ENCODE assay signal across 8 cellular contexts in the genomic region with DNA sequence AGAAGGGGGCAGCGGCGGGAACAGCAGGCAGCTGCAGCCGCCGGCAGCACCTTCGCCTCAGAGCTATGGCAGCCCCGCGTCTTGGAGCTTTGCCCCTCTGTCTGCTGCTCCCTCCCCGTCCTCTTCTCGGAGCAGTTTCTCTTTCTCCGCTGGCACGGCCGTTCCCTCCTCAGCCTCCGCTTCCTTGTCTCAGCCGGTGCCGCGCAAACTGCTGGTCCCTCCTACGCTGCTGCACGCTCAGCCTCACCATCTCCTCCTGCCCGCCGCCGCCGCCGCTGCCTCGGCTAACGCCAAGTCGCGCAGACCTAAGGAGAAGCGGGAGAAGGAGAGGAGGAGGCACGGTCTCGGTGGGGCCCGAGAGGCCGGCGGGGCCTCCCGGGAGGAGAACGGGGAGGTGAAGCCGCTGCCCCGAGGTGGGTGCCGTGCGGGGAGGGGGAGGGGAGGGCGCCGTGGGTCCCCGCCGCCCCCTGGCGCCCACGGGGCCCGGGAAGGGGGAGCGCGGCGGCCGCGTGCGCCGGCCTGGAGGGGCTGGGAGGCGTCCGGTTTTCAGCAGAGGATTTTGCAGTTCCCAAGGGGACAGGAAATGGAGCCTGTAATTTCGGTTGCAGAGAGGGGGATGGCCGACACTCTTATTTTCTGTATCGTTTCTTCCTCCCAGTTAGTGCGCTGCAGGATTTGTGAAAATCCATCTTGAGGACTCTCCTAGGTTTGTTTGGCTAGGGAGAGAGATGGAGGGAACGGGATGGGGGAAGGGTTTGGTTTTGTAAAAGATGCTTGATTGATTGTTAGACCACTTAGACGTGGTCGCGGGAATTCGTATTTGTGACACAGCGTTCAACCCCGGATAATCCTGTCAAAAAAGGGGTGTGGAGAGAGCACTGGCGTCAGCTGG. TPM values are rescaled to one million over a fixed set of nuclear protein-coding genes. Genes with fewer than 3 reads are reported as not detected.
DNase-seq lines count a peak whose midpoint lies in the region; ATAC-seq and TF ChIP-seq lines count a peak whose summit lies in the region.

No MANE protein-coding gene starts in this region.

- peak overlapping the region; percentile 95 for H3K4me3 ChIP-seq in HL-60 (replicated peaks; ENCODE audit: insufficient read depth, low read length)
- peak overlapping the region; percentile 99 for H3K4me3 ChIP-seq in OCI-LY7 (ENCODE audit: low read depth, low read length, poor library complexity, severe bottlenecking)
- H3K4me3 ChIP-seq in fibroblast of lung (replicated peaks in 1 of 4; ENCODE audit: control extremely low read depth in 1 of 4, insufficient read depth in 1 of 4, low read depth in 3 of 4, low read length in 4 of 4): peak overlapping the region; percentile 81 to 96 (median 87)

- H3K9me3 Mint-ChIP-seq in activated T-cell treated with anti-CD3 and anti-CD28 coated beads, Interleukin-2, amount 50 U/mL, for 4 hours: no peaks in the 10 kb centered on the region
- H3K9me3 Mint-ChIP-seq in naive thymus-derived CD8-positive, alpha-beta T cell: peaks cover 0 to 3% (median 0%) of the 10 kb centered on the region in 9 donors

- peaks cover 30% of the 10 kb centered on the region for H4K20me1 ChIP-seq in OCI-LY7 (ENCODE audit: insufficient read depth, low read length)
- no peaks in the 10 kb centered on the region for H4K20me1 ChIP-seq in fibroblast of lung (ENCODE audit: control insufficient read depth, extremely low read depth, insufficient read depth, low read length)

- H3K4me1 Mint-ChIP-seq in activated T-cell treated with anti-CD3 and anti-CD28 coated beads, Interleukin-2, amount 50 U/mL, for 4 hours (ENCODE audit: low read depth): peaks cover 53% of the 10 kb centered on the region
- H3K4me1 Mint-ChIP-seq in naive thymus-derived CD8-positive, alpha-beta T cell: peaks cover 14 to 71% (median 58%) of the 10 kb centered on the region in 4 donors

- H3K4me1 ChIP-seq in OCI-LY7 (ENCODE audit: insufficient read depth, low read length, poor library complexity, severe bottlenecking): peaks cover 29% of the 10 kb centered on the region
- H3K4me1 ChIP-seq in fibroblast of lung (ENCODE audit: control insufficient read depth, extremely low read depth, insufficient read depth, low read length): peaks cover 2% of the 10 kb centered on the region

- DNase-seq in CD1c-positive myeloid dendritic cell (ENCODE audit: extremely low spot score) (peak; percentile 85), HL-60 (ENCODE audit: low read depth in 1 of 2, low spot score in 1 of 2) (peak in 1 of 2 experiments; percentile 64), OCI-LY7 (ENCODE audit: low spot score) (peak; percentile 70), fibroblast of lung (ENCODE audit: low read depth in 2 of 2) (peak; percentile 67 to 73)
- peak; percentile 54 for DNase-seq in activated T-cell treated with anti-CD3 and anti-CD28 coated beads, Interleukin-2, amount 50 U/mL, for 4 hours
- DNase-seq in naive thymus-derived CD8-positive, alpha-beta T cell: peak in 7 of 10 donors; percentile 46 to 76 (median 55)
- DNase-seq in stimulated activated naive CD8-positive, alpha-beta T cell treated with anti-CD3 and anti-CD28 coated beads, Interleukin-15, Interleukin-2, amounts not matched to agents 100 U/mL and 50 U/mL, for 24 hours: peak; percentile 67

- peak overlapping the region; percentile 92; the same call in 1 of the 2 replicates for H2AFZ ChIP-seq in OCI-LY7 (ENCODE audit: low read length)
- peak overlapping the region; percentile 80 for H2AFZ ChIP-seq in fibroblast of lung (ENCODE audit: low read length)

- CTCF ChIA-PET in OCI-LY7 (lab: Charles Lee; ENCODE audit: unreplicated experiment): interaction anchor here (0.6 kb wide), 1 partner anchor 134 kb away, joined by 4 read pairs; no protein-coding TSS in a partner anchor

- H3K4me2 ChIP-seq in OCI-LY7 (ENCODE audit: low read length): peak overlapping the region; percentile 94
- H3K4me2 ChIP-seq in fibroblast of lung (ENCODE audit: extremely low read depth, insufficient read depth, low read length): peak overlapping the region; percentile 70

- peak overlapping the region; percentile 99 for H3K4me3 Mint-ChIP-seq in activated T-cell treated with anti-CD3 and anti-CD28 coated beads, Interleukin-2, amount 50 U/mL, for 4 hours
- H3K4me3 Mint-ChIP-seq in naive thymus-derived CD8-positive, alpha-beta T cell: peak overlapping the region; percentile 90 to 99 (median 96)

- BruUV-seq in OCI-LY7 (replicated peaks; lab: Mats Ljungman, UMichigan): no TSS peak

- H3K27ac ChIP-seq in HL-60 (replicated peaks) (peak overlapping the region; percentile 96), OCI-LY7 (ENCODE audit: low read depth, low read length, poor library complexity, severe bottlenecking) (peak overlapping the region; percentile 85), fibroblast of lung (ENCODE audit: insufficient read depth, low read length) (peak overlapping the region; percentile 88)

- TF ChIP-seq CTCF in HL-60 (IDR thresholded peaks at IDR 0.05; ENCODE audit: insufficient read depth, low read length): no peak
- peak; percentile 42; the same call in 1 of the 2 replicates for TF ChIP-seq CTCF in OCI-LY7 (conservative IDR thresholded peaks at IDR 0.05; ENCODE audit: low read length)
- no peak for TF ChIP-seq CTCF in fibroblast of lung (conservative IDR thresholded peaks at IDR 0.05 in 1 of 2, IDR thresholded peaks at IDR 0.05 in 1 of 2; ENCODE audit: low read depth in 1 of 2, low read length in 2 of 2)

- H3K36me3 Mint-ChIP-seq in activated T-cell treated with anti-CD3 and anti-CD28 coated beads, Interleukin-2, amount 50 U/mL, for 4 hours (ENCODE audit: insufficient read depth): peaks cover 10% of the 10 kb centered on the region
- peaks cover 3 to 21% (median 4%) of the 10 kb centered on the region in 3 donors for H3K36me3 Mint-ChIP-seq in naive thymus-derived CD8-positive, alpha-beta T cell

- POLR2A ChIA-PET in OCI-LY7 (lab: Charles Lee): interaction anchor here (0.8 to 2.0 kb wide), 9 partner anchors 10 to 235 kb away, joined by 3 to 10 read pairs (median 5); no protein-coding TSS in a partner anchor
- POLR2A ChIA-PET in naive thymus-derived CD8-positive, alpha-beta T cell (lab: Charles Lee): interaction anchor here (0.9 to 3.0 kb wide), 8 partner anchors 8 to 283 kb away, joined by 3 to 15 read pairs (median 4); a partner anchor contains a TSS

- peak overlapping the region; percentile 92 to 99 (median 97) for H3K27ac Mint-ChIP-seq in naive thymus-derived CD8-positive, alpha-beta T cell

- peak overlapping the region; percentile 77 for H3K9ac ChIP-seq in fibroblast of lung (ENCODE audit: insufficient read depth, low read length)

- no peaks in the 10 kb centered on the region for H3K27me3 Mint-ChIP-seq in activated T-cell treated with anti-CD3 and anti-CD28 coated beads, Interleukin-2, amount 50 U/mL, for 4 hours (ENCODE audit: low read depth)
- no peaks in the 10 kb centered on the region for H3K27me3 Mint-ChIP-seq in naive thymus-derived CD8-positive, alpha-beta T cell

- H3K27me3 ChIP-seq in HL-60 (ENCODE audit: insufficient read depth, poor library complexity, severe bottlenecking): no peaks in the 10 kb centered on the region
- no peaks in the 10 kb centered on the region for H3K27me3 ChIP-seq in fibroblast of lung (ENCODE audit: control insufficient read depth, insufficient read depth, low read length)

- H3K9me2 ChIP-seq in OCI-LY7 (ENCODE audit: insufficient read depth, low read length): no peaks in the 10 kb centered on the region

- intact Hi-C loops in OCI-LY7 (cut with micrococcal nuclease; ENCODE audit: unreplicated experiment): loop anchor here (2.0 to 5.0 kb wide), 4 partner anchors 62 to 225 kb away; a partner anchor contains a TSS

- peaks cover 39% of the 10 kb centered on the region for H3K36me3 ChIP-seq in OCI-LY7 (ENCODE audit: insufficient read depth, low read length)
- H3K36me3 ChIP-seq in fibroblast of lung (ENCODE audit: control insufficient read depth, insufficient read depth, low read length): no peaks in the 10 kb centered on the region

- peak; percentile 42 for ATAC-seq in GM19455 (IDR thresholded peaks at IDR 0.05; ENCODE audit: unreplicated experiment)
- peak; percentile 59 to 61 for ATAC-seq in activated T-cell treated with anti-CD3 and anti-CD28 coated beads, Interleukin-2, amount 50 U/mL, for 4 hours
- ATAC-seq in naive thymus-derived CD8-positive, alpha-beta T cell: peak; percentile 47 to 50
- peak; percentile 34 for ATAC-seq in stimulated activated naive CD8-positive, alpha-beta T cell treated with anti-CD3 and anti-CD28 coated beads, Interleukin-15, Interleukin-2, amounts not matched to agents 100 U/mL and 50 U/mL, for 24 hours

- H3K79me2 ChIP-seq in OCI-LY7 (ENCODE audit: insufficient read depth, low read depth, low read length) (peaks cover 83% of the 10 kb centered on the region), fibroblast of lung (ENCODE audit: control insufficient read depth, insufficient read depth, low read length) (peaks cover 69% of the 10 kb centered on the region)

- H3K9me3 ChIP-seq in OCI-LY7 (ENCODE audit: low read length) (no peaks in the 10 kb centered on the region), fibroblast of lung (ENCODE audit: control insufficient read depth, insufficient read depth, low read depth, low read length) (no peaks in the 10 kb centered on the region)

RNA-seq across cellular contexts. Expression of a gene that starts 0.6 kb away (rescaled TPM):
- total RNA-seq in OCI-LY7 (2014; rRNA removed; shearing (Covaris generic)): 23.3 and 27.4 TPM in 2 replicates
- total RNA-seq in OCI-LY7 (2022): 30.0 and 30.4 TPM in 2 replicates
- 10 to 100 TPM; 17.0 to 20.7 (median 17.4) TPM for total RNA-seq in activated T-cell treated with anti-CD3 and anti-CD28 coated beads, Interleukin-2, amount 50 U/mL, for 4 hours
- total RNA-seq in fibroblast of lung: 19.7 and 20.0 TPM in 2 replicates
- polyA plus RNA-seq in fibroblast of lung: 10.5 and 12.0 TPM in 2 replicates
- 9.6 and 10.4 TPM in 2 replicates for polyA plus RNA-seq in fibroblast of lung (2012)
- 1.9 and 2.1 TPM in 2 replicates for polyA minus RNA-seq in fibroblast of lung (ENCODE audit: low replicate concordance)
- total RNA-seq in naive thymus-derived CD8-positive, alpha-beta T cell: 10 to 100 TPM; 44.2 to 47.9 TPM
- polyA plus RNA-seq in naive thymus-derived CD8-positive, alpha-beta T cell: 1 to 10 TPM; 5.9 to 8.2 (median 6.2) TPM
